ENCODE assay signal across 9 cellular contexts in genomic region chr9:117414906-117415583, GRCh38. TPM values are rescaled to one million over a fixed set of nuclear protein-coding genes. Genes with fewer than 3 reads are reported as not detected.
DNase-seq lines count a peak whose midpoint lies in the region; ATAC-seq, FAIRE-seq and TF ChIP-seq lines count a peak whose summit lies in the region.
"Had no signal": no experiment of that assay in that cellular context is flagged by ENCODE, and none has a peak within 500 bp of the region (broad histone marks: within the 10 kb centered on the region; RNA-seq: fewer than 3 reads in every experiment).

Gene ASTN2, minus strand, starts transcription at chr9:117415057. Its CDS starts 119 bp downstream, at chr9:117414938.

- BruUV-seq in mammary epithelial cell (replicated peaks; lab: Mats Ljungman, UMichigan) = no TSS peak

- peak within 1 kb of the TSS in 2 of 3 experiments; percentile 30 to 34 for H3K4me3 ChIP-seq in mammary epithelial cell (replicated peaks in 1 of 3; ENCODE audit: insufficient read depth in 1 of 3, low read depth in 2 of 3, low read length in 3 of 3)
- H3K4me3 ChIP-seq in left lung = peak within 1 kb of the TSS; percentile 9 to 27
- peak within 1 kb of the TSS; percentile 32 for H3K4me3 ChIP-seq in thymus (ENCODE audit: low read length)

- H3K27me3 ChIP-seq in mammary epithelial cell (ENCODE audit: insufficient read depth, low read length) = peaks cover 21% of the 10 kb centered on the region
- peaks cover 49 to 98% of the 10 kb centered on the region in 2 donors for H3K27me3 ChIP-seq in left lung
- H3K27me3 ChIP-seq in thymus (ENCODE audit: control insufficient read depth, insufficient read depth) = peaks cover 54% of the 10 kb centered on the region

- dilution Hi-C loops in mammary epithelial cell (cut with HindIII; ENCODE audit: low sequenced_read_pairs) = no loop called here

- H3K27ac ChIP-seq in mammary epithelial cell (ENCODE audit: insufficient read depth, low read depth, low read length) (no peak within 1 kb of the TSS), left lung (no peak within 1 kb of the TSS), thymus (ENCODE audit: low read depth) (no peak within 1 kb of the TSS)

- TF ChIP-seq POLR2A in H54 (IDR thresholded peaks at IDR 0.05; ENCODE audit: low read depth, low read length) = no peak

- H3K9me3 ChIP-seq in mammary epithelial cell (replicated peaks; ENCODE audit: insufficient read depth, low read length) = no peaks in the 10 kb centered on the region
- no peaks in the 10 kb centered on the region for H3K9me3 ChIP-seq in left lung
- no peaks in the 10 kb centered on the region for H3K9me3 ChIP-seq in thymus (ENCODE audit: control insufficient read depth)

- H2AFZ ChIP-seq in mammary epithelial cell (ENCODE audit: low read depth, low read length) = peak within 1 kb of the TSS; percentile 65

- TF ChIP-seq CTCF in mammary epithelial cell (conservative IDR thresholded peaks at IDR 0.05 in 1 of 2, IDR thresholded peaks at IDR 0.05 in 1 of 2; ENCODE audit: extremely low read depth in 1 of 2, insufficient read depth in 1 of 2, low read depth in 1 of 2, low read length in 2 of 2) (no peak), left lung (IDR thresholded peaks at IDR 0.05) (no peak)

- intact Hi-C loops in mammary epithelial cell (cut with micrococcal nuclease) (loop anchor here (5.0 kb wide), 1 partner anchor 168 kb away; no protein-coding TSS in a partner anchor), left lung (cut with DNase I) (no loop called here)

- WGBS in mammary epithelial cell (ENCODE audit: low coverage, missing lambda C conversion rate) = 0% methylated on average over 3 of the region's 53 CpGs
- 2% methylated on average over 44 of the region's 53 CpGs for WGBS in thymus

- CTCF ChIA-PET in mammary epithelial cell (lab: Charles Lee; ENCODE audit: low non-redundant PET) = no interaction called here

- peak; percentile 42 for ATAC-seq in left lung
- no peak for ATAC-seq in GM18861 (IDR thresholded peaks at IDR 0.05; ENCODE audit: unreplicated experiment)

- H3K4me2 ChIP-seq in mammary epithelial cell (ENCODE audit: insufficient read depth, low read depth, low read length) = peak within 1 kb of the TSS; percentile 66

- DNase-seq in DMS79 treated with DMSO at 0.1 percent for 48 hours (lab: John Stamatoyannopoulos, UW) (peak; percentile 27), DMS79 (lab: John Stamatoyannopoulos, UW) (no peak), mammary epithelial cell (no peak), left lung (no peak), NCI-H2029 treated with DMSO at 0.1 percent for 48 hours (lab: John Stamatoyannopoulos, UW) (no peak), H54 (ENCODE audit: insufficient read length, low spot score) (no peak)

- in situ Hi-C loops in mammary epithelial cell (cut with MboI; ENCODE audit: low sequenced_read_pairs in 2 of 2) = loop anchor here in 1 of 2 donors (25.0 kb wide), 2 partner anchors 353 to 678 kb away; no protein-coding TSS in a partner anchor

- no peak for FAIRE-seq in H54 (lab: Jason Lieb, UNC)
- FAIRE-seq: A204.1 had no signal

- no peaks in the 10 kb centered on the region for H4K20me1 ChIP-seq in mammary epithelial cell (ENCODE audit: insufficient read depth, low read length)

- H3K36me3 ChIP-seq in mammary epithelial cell (ENCODE audit: insufficient read depth, low read length) (no peaks in the 10 kb centered on the region), left lung (no peaks in the 10 kb centered on the region), thymus (ENCODE audit: control insufficient read depth, insufficient read depth) (no peaks in the 10 kb centered on the region)

- no peaks in the 10 kb centered on the region for H3K79me2 ChIP-seq in mammary epithelial cell (ENCODE audit: insufficient read depth, low read length)

- peaks cover 6% of the 10 kb centered on the region for H3K4me1 ChIP-seq in mammary epithelial cell (ENCODE audit: insufficient read depth, low read length)
- H3K4me1 ChIP-seq in left lung = peaks cover 0 to 12% of the 10 kb centered on the region in 2 donors
- no peaks in the 10 kb centered on the region for H3K4me1 ChIP-seq in thymus (ENCODE audit: control insufficient read depth, insufficient read depth, low read length)

- no peak within 1 kb of the TSS for H3K9ac ChIP-seq in mammary epithelial cell (ENCODE audit: insufficient read depth, low read length)

RNA-seq across cellular contexts. Expression of gene ASTN2, which starts in this region (rescaled TPM):
- under 1 TPM; 0.56 to 0.83 TPM for total RNA-seq in mammary epithelial cell
- 0.31 TPM for polyA plus RNA-seq in mammary epithelial cell
- polyA minus RNA-seq in mammary epithelial cell = 1.0 TPM
- total RNA-seq in left lung = 1 to 10 TPM; 3.1 to 4.6 TPM
- 5.8 TPM for polyA plus RNA-seq in thymus
